ENCODE assay signal across 1 cellular context in genomic region chr15:65309882-65310418, GRCh38.
TF ChIP-seq lines count a peak whose summit lies in the region.

No MANE protein-coding gene starts in this region.

TF ChIP-seq in H1, 55 proteins besides CTCF, POLR2A, EP300 and RAD21:
- TF ChIP-seq SP2 (IDR thresholded peaks at IDR 0.05; ENCODE audit: low read length) = no peak
- no peak for TF ChIP-seq YY1 (IDR thresholded peaks at IDR 0.05; ENCODE audit: low read depth, low read length)
- TF ChIP-seq KDM5A (IDR thresholded peaks at IDR 0.05; ENCODE audit: low read length) = no peak
- no peak for TF ChIP-seq MAX (IDR thresholded peaks at IDR 0.05)
- no peak for TF ChIP-seq CREB1 (IDR thresholded peaks at IDR 0.05)
- no peak for TF ChIP-seq TEAD4 (IDR thresholded peaks at IDR 0.05; ENCODE audit: low read depth, low read length)
- TF ChIP-seq GTF2F1 (IDR thresholded peaks at IDR 0.05; ENCODE audit: borderline replicate concordance, low read depth, low read length) = no peak
- no peak for TF ChIP-seq HDAC2 (IDR thresholded peaks at IDR 0.05; ENCODE audit: borderline replicate concordance in 1 of 2, low read depth in 2 of 2, low read length in 2 of 2)
- no peak for TF ChIP-seq JUND (IDR thresholded peaks at IDR 0.05; ENCODE audit: low read length)
- no peak for TF ChIP-seq SIRT6 (IDR thresholded peaks at IDR 0.05; ENCODE audit: low read length)
- no peak for TF ChIP-seq CHD1 (IDR thresholded peaks at IDR 0.05; ENCODE audit: low read depth, low read length)
- TF ChIP-seq RBBP5 (IDR thresholded peaks at IDR 0.05; ENCODE audit: borderline replicate concordance, low read depth, low read length) = no peak
- TF ChIP-seq HDAC6 (IDR thresholded peaks at IDR 0.05; ENCODE audit: low read depth, low read length) = no peak
